Comparison of ENCODE assay signal across 22 cellular contexts in the genomic region with DNA sequence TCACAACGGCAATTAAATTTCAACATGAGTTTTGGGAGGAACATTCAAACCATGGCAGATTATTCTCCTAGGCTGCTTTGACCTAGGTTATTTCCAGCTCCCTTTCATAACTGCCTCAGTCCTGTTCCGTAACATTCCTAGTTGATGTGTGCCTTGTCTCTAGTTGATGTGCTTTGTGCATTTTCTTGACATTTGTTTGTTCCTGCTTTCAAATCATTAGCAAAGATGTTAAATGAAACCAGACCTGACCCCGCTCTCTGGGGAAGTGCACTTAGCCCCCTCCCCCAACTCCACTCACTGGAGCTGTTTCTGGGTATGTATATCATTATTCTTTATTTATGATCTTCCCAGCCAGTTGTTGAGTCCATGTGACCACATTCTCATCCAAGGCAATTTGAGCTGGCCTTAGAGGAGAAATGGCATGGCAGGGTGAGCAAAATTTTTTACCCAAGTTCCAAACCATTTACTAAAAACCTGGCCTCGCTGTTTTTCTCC.
A peak's percentile ranks its signal among the peaks of the same experiment; 100 is the strongest.
DNase-seq lines count a peak whose midpoint lies in the region; TF ChIP-seq lines count a peak whose summit lies in the region.
"Had no signal": no experiment of that assay in that cellular context is flagged by ENCODE, and none has a peak within 500 bp of the region (broad histone marks: within the 10 kb centered on the region; RNA-seq: fewer than 3 reads in every experiment).

No MANE protein-coding gene starts in this region.

- H3K27me3 ChIP-seq in SK-N-SH (ENCODE audit: insufficient read depth) (no peaks in the 10 kb centered on the region), hepatocyte (no peaks in the 10 kb centered on the region), vagina (no peaks in the 10 kb centered on the region), testis (no peaks in the 10 kb centered on the region)
- H3K27me3 ChIP-seq: tibial artery had no signal

- BruUV-seq in MCF 10A (replicated peaks; lab: Mats Ljungman, UMichigan) = no TSS peak

- CTCF ChIA-PET in SK-N-SH (lab: Yijun Ruan, JAX) = interaction anchor here (0.8 to 3.9 kb wide), 6 partner anchors 9 to 115 kb away, joined by 3 to 23 read pairs (median 7); no protein-coding TSS in a partner anchor
- CTCF ChIA-PET in MCF 10A (lab: Yijun Ruan, JAX) = interaction anchor here (0.5 to 1.0 kb wide), 4 partner anchors 16 to 246 kb away, joined by 3 read pairs; no protein-coding TSS in a partner anchor

- TF ChIP-seq EP300 in SK-N-SH (IDR thresholded peaks at IDR 0.05; ENCODE audit: borderline replicate concordance in 1 of 2, low read depth in 1 of 2, low read length in 1 of 2) = peak in 1 of 2 experiments; percentile 49; a peak in 1 of 4 replicates

- H3K4me3 ChIP-seq in SK-N-SH (ENCODE audit: low read depth in 2 of 2, low read length in 1 of 2) (no peak overlapping the region), hepatocyte (no peak overlapping the region), vagina (no peak overlapping the region), testis (no peak overlapping the region)
- H3K4me3 ChIP-seq: A549, prostate gland, tibial artery had no signal

- intact Hi-C loops in vagina (cut with DNase I) (no loop called here), testis (cut with DNase I; ENCODE audit: low total_unique reads) (no loop called here), MCF 10A (cut with micrococcal nuclease) (no loop called here)

- H3F3A ChIP-seq in SK-N-SH (replicated peaks; ENCODE audit: insufficient read depth) = no peaks in the 10 kb centered on the region

- DNase-seq in SIG-M5 treated with dmso at 0.1 percent for 504 hours (lab: John Stamatoyannopoulos, UW; ENCODE audit: unreplicated experiment) (peak; percentile 2), SIG-M5 (lab: John Stamatoyannopoulos, UW) (no peak), SK-N-SH (peak; percentile 44), hepatocyte (ENCODE audit: low spot score) (peak; percentile 36), vagina (ENCODE audit: extremely low spot score in 2 of 2) (no peak), SW 1271 (lab: John Stamatoyannopoulos, UW) (no peak), testis (no peak), MCF 10A (ENCODE audit: unreplicated experiment) (no peak)
- DNase-seq: activated CD4-positive, alpha-beta memory T cell treated with anti-CD3 and anti-CD28 coated beads, Interleukin-2, amount 10 ng/mL, durations not matched to agents 7 days and 5 days; activated naive CD4-positive, alpha-beta T cell treated with anti-CD3 and anti-CD28 coated beads for 36 hours; activated T-cell treated with anti-CD3 and anti-CD28 coated beads, Interleukin-2, amount 50 U/mL, for 1 hour; aorta; CD4-positive, CD25-positive, alpha-beta regulatory T cell; DMS79 treated with DMSO at 0.1 percent for 48 hours; effector CD8-positive, alpha-beta T cell; mesendoderm; stimulated activated CD4-positive, alpha-beta T cell treated with anti-CD3 and anti-CD28 coated beads, Interleukin-12 subunit alpha, Interleukin-12 subunit beta, amount 100 ng/mL, for 4 hours; T-cell; tibial artery had no signal

- H3K9me3 Mint-ChIP-seq in MCF 10A (ENCODE audit: unreplicated experiment) = no peaks in the 10 kb centered on the region
- H3K9me3 Mint-ChIP-seq: activated CD4-positive, alpha-beta memory T cell treated with anti-CD3 and anti-CD28 coated beads, Interleukin-2, amount 10 ng/mL, durations not matched to agents 7 days and 5 days; activated naive CD4-positive, alpha-beta T cell treated with anti-CD3 and anti-CD28 coated beads for 36 hours; T-cell had no signal

- WGBS in SK-N-SH (ENCODE audit: low lambda C conversion rate) = 45% methylated on average over 4 of the region's 4 CpGs
- WGBS in hepatocyte (ENCODE audit: low lambda C conversion rate, missing lambda C conversion rate) = 43% methylated on average over 4 of the region's 4 CpGs
- WGBS in testis, 2 donors = 68 to 69% methylated on average over 4 of the region's 4 CpGs

- TF ChIP-seq CTCF in SK-N-SH (IDR thresholded peaks at IDR 0.05) = no peak
- no peak for TF ChIP-seq CTCF in hepatocyte (IDR thresholded peaks at IDR 0.05; ENCODE audit: poor library complexity)
- TF ChIP-seq CTCF in vagina (IDR thresholded peaks at IDR 0.05) = no peak
- TF ChIP-seq CTCF in testis (IDR thresholded peaks at IDR 0.05) = no peak
- TF ChIP-seq CTCF in MCF 10A (IDR thresholded peaks at IDR 0.05; ENCODE audit: unreplicated experiment) = no peak

- no peak for TF ChIP-seq RAD21 in SK-N-SH (IDR thresholded peaks at IDR 0.05; ENCODE audit: low read length)

- no peaks in the 10 kb centered on the region for H3K36me3 Mint-ChIP-seq in MCF 10A (ENCODE audit: insufficient read depth, unreplicated experiment)
- H3K36me3 Mint-ChIP-seq: CD4-positive, CD25-positive, alpha-beta regulatory T cell; T-cell had no signal

- H4K20me1 ChIP-seq in SK-N-SH (ENCODE audit: insufficient read depth) (no peaks in the 10 kb centered on the region), hepatocyte (ENCODE audit: insufficient read depth, poor library complexity, severe bottlenecking) (no peaks in the 10 kb centered on the region)

- H3K36me3 ChIP-seq in SK-N-SH (replicated peaks in 1 of 2; ENCODE audit: control insufficient read depth in 1 of 2, insufficient read depth in 2 of 2, low read length in 1 of 2) (no peaks in the 10 kb centered on the region), hepatocyte (replicated peaks; ENCODE audit: insufficient read depth, low read depth) (no peaks in the 10 kb centered on the region), vagina (no peaks in the 10 kb centered on the region), testis (ENCODE audit: low read depth, missing control alignments) (no peaks in the 10 kb centered on the region)
- H3K36me3 ChIP-seq: prostate gland, tibial artery had no signal

- H3K79me2 ChIP-seq in SK-N-SH (ENCODE audit: insufficient read depth) = no peaks in the 10 kb centered on the region
- no peaks in the 10 kb centered on the region for H3K79me2 ChIP-seq in hepatocyte

- H3K27ac Mint-ChIP-seq in MCF 10A (ENCODE audit: low read depth, unreplicated experiment) = no peak overlapping the region
- H3K27ac Mint-ChIP-seq: activated CD4-positive, alpha-beta memory T cell treated with anti-CD3 and anti-CD28 coated beads, Interleukin-2, amount 10 ng/mL, durations not matched to agents 7 days and 5 days; activated naive CD4-positive, alpha-beta T cell treated with anti-CD3 and anti-CD28 coated beads for 36 hours; CD4-positive, CD25-positive, alpha-beta regulatory T cell; T-cell had no signal

- TF ChIP-seq POLR2A in vagina (IDR thresholded peaks at IDR 0.05) (no peak), testis (IDR thresholded peaks at IDR 0.05) (no peak)

- H3K27ac ChIP-seq in SK-N-SH (ENCODE audit: low read depth in 2 of 2, low read length in 1 of 2) (peak overlapping the region in 1 of 2 experiments; percentile 48; a peak in 2 of 4 replicates), hepatocyte (peak overlapping the region; percentile 52), vagina (peak overlapping the region; percentile 9), testis (no peak overlapping the region)
- H3K27ac ChIP-seq: A549, prostate gland, tibial artery had no signal

- no peaks in the 10 kb centered on the region for H3K9me3 ChIP-seq in SK-N-SH
- H3K9me3 ChIP-seq in hepatocyte (ENCODE audit: low read depth) = no peaks in the 10 kb centered on the region
- H3K9me3 ChIP-seq in vagina = no peaks in the 10 kb centered on the region
- H3K9me3 ChIP-seq in testis = no peaks in the 10 kb centered on the region
- H3K9me3 ChIP-seq: A549, prostate gland, tibial artery had no signal

- no peak overlapping the region for H3K9ac ChIP-seq in SK-N-SH

- H3K4me2 ChIP-seq in SK-N-SH (no peak overlapping the region), hepatocyte (no peak overlapping the region)
- H3K4me2 ChIP-seq: A549 had no signal

- H3K4me1 Mint-ChIP-seq in MCF 10A (ENCODE audit: insufficient read depth, unreplicated experiment) = peaks cover 6% of the 10 kb centered on the region

- H3K4me1 ChIP-seq in SK-N-SH (ENCODE audit: control insufficient read depth in 1 of 2, insufficient read depth in 2 of 2, low read depth in 1 of 2, low read length in 1 of 2) (peaks cover 0 to 13% of the 10 kb centered on the region in 2 experiments; a peak in 2 of 4 replicates), hepatocyte (ENCODE audit: insufficient read depth) (peaks cover 12% of the 10 kb centered on the region), vagina (peaks cover 10% of the 10 kb centered on the region), testis (no peaks in the 10 kb centered on the region)
- H3K4me1 ChIP-seq: A549, prostate gland had no signal

- H2AFZ ChIP-seq in SK-N-SH (ENCODE audit: low read depth) = no peak overlapping the region
- H2AFZ ChIP-seq in hepatocyte = no peak overlapping the region

- H3K9me2 ChIP-seq in SK-N-SH = no peaks in the 10 kb centered on the region
- H3K9me2 ChIP-seq in hepatocyte (replicated peaks; ENCODE audit: insufficient read depth) = no peaks in the 10 kb centered on the region

- no peak overlapping the region for H3K4me3 Mint-ChIP-seq in MCF 10A (ENCODE audit: unreplicated experiment)
- H3K4me3 Mint-ChIP-seq: activated CD4-positive, alpha-beta memory T cell treated with anti-CD3 and anti-CD28 coated beads, Interleukin-2, amount 10 ng/mL, durations not matched to agents 7 days and 5 days; activated naive CD4-positive, alpha-beta T cell treated with anti-CD3 and anti-CD28 coated beads for 36 hours; CD4-positive, CD25-positive, alpha-beta regulatory T cell; neural crest cell; T-cell had no signal

- POLR2A ChIA-PET in SK-N-SH (lab: Yijun Ruan, JAX) = no interaction called here
- POLR2A ChIA-PET in MCF 10A (lab: Yijun Ruan, JAX) = interaction anchor here (0.6 to 1.6 kb wide), 4 partner anchors 11 to 168 kb away, joined by 3 to 4 read pairs (median 4); no protein-coding TSS in a partner anchor

- no peaks in the 10 kb centered on the region for H3K27me3 Mint-ChIP-seq in MCF 10A (ENCODE audit: insufficient read depth, unreplicated experiment)

TF ChIP-seq in SK-N-SH, 30 proteins besides CTCF, POLR2A, EP300 and RAD21:
- no peak for TF ChIP-seq YY1 (IDR thresholded peaks at IDR 0.05; ENCODE audit: low read depth)
- TF ChIP-seq TCF12 (IDR thresholded peaks at IDR 0.05) = peak; percentile 23; the same call in 1 of the 2 replicates
- peak; percentile 51; the same call in 1 of the 2 replicates for TF ChIP-seq MXI1 (IDR thresholded peaks at IDR 0.05; ENCODE audit: low read depth, low read length)
- no peak for TF ChIP-seq TAF1 (IDR thresholded peaks at IDR 0.05; ENCODE audit: borderline replicate concordance, low read depth, low read length)
- peak; percentile 32 for TF ChIP-seq CHD2 (IDR thresholded peaks at IDR 0.05; ENCODE audit: low read length, partially characterized antibody)
- TF ChIP-seq RCOR1 (IDR thresholded peaks at IDR 0.05; ENCODE audit: low read length) = no peak

Comparison
In these comparisons a context has a peak if more than half of its experiments do, and no peak if none do; other contexts are left out.
1. DNase-seq: peak in SIG-M5 treated with dmso at 0.1 percent for 504 hours (single experiment), SK-N-SH (single experiment) and hepatocyte (single experiment); none in SIG-M5 (single experiment), vagina (0 of 2), SW 1271 (0 of 2), testis (single experiment) and MCF 10A (single experiment).
2. H3K27ac ChIP-seq: peak in hepatocyte (single experiment) and vagina (single experiment); none in testis (0 of 2).